In genomic region chr14:93951798-93952540, GRCh38 we compare ENCODE assay signal across 21 cellular contexts. TPM values are rescaled to one million over a fixed set of nuclear protein-coding genes. Genes with fewer than 3 reads are reported as not detected.
DNase-seq lines count a peak whose midpoint lies in the region; ATAC-seq and TF ChIP-seq lines count a peak whose summit lies in the region.
"Had no signal": no experiment of that assay in that cellular context is flagged by ENCODE, and none has a peak within 500 bp of the region (broad histone marks: within the 10 kb centered on the region; RNA-seq: fewer than 3 reads in every experiment).

No MANE protein-coding gene starts in this region.

- H3K4me1 ChIP-seq in upper lobe of right lung = peaks cover 15% of the 10 kb centered on the region
- H3K4me1 ChIP-seq: BE2C, colonic mucosa, pancreas had no signal

- intact Hi-C loops in upper lobe of right lung (cut with DNase I) = no loop called here

- DNase-seq in stimulated activated naive CD8-positive, alpha-beta T cell treated with anti-CD3 and anti-CD28 coated beads, Interleukin-15, Interleukin-2, amounts not matched to agents 100 U/mL and 50 U/mL, for 24 hours = no peak
- DNase-seq in NCI-H2171 (lab: John Stamatoyannopoulos, UW) = peak; percentile 24
- DNase-seq in amniotic epithelial cell (ENCODE audit: low read depth) = peak; percentile 21
- no peak for DNase-seq in upper lobe of right lung
- DNase-seq in germinal center (ENCODE audit: low spot score) = no peak
- DNase-seq: activated T-cell treated with anti-CD3 and anti-CD28 coated beads, Interleukin-2, amount 50 U/mL, for 1 hour; amniotic stem cell; BE2C; colonic mucosa; DND-41; head of caudate nucleus; kidney; NCI-H1417 treated with DMSO at 0.1 percent for 48 hours; NCI-H446 treated with DMSO at 0.1 percent for 48 hours; stomach; T-helper 1 cell had no signal

- H3K27ac Mint-ChIP-seq in stimulated activated naive CD8-positive, alpha-beta T cell treated with anti-CD3 and anti-CD28 coated beads, Interleukin-15, Interleukin-2, amounts not matched to agents 100 ng/mL and 50 ng/mL, for 24 hours = peak overlapping the region; percentile 31

- no peak overlapping the region for H3K4me3 ChIP-seq in upper lobe of right lung
- H3K4me3 ChIP-seq: colonic mucosa, pancreas, stomach had no signal

- no peak overlapping the region for H3K4me3 Mint-ChIP-seq in stimulated activated naive CD8-positive, alpha-beta T cell treated with anti-CD3 and anti-CD28 coated beads, Interleukin-15, Interleukin-2, amounts not matched to agents 100 ng/mL and 50 ng/mL, for 24 hours

- H3K9me3 ChIP-seq in upper lobe of right lung = no peaks in the 10 kb centered on the region
- H3K9me3 ChIP-seq: BE2C, colonic mucosa, pancreas, stomach had no signal

- no peaks in the 10 kb centered on the region for H3K9me3 Mint-ChIP-seq in stimulated activated naive CD8-positive, alpha-beta T cell treated with anti-CD3 and anti-CD28 coated beads, Interleukin-15, Interleukin-2, amounts not matched to agents 100 ng/mL and 50 ng/mL, for 24 hours
- H3K9me3 Mint-ChIP-seq: IgD-negative memory B cell had no signal

- no peaks in the 10 kb centered on the region for H3K27me3 ChIP-seq in upper lobe of right lung
- H3K27me3 ChIP-seq: BE2C, colonic mucosa, pancreas, stomach had no signal

- peaks cover 56% of the 10 kb centered on the region for H3K4me1 Mint-ChIP-seq in stimulated activated naive CD8-positive, alpha-beta T cell treated with anti-CD3 and anti-CD28 coated beads, Interleukin-15, Interleukin-2, amounts not matched to agents 100 ng/mL and 50 ng/mL, for 24 hours (ENCODE audit: low read depth)

- no peak overlapping the region for H3K27ac ChIP-seq in upper lobe of right lung
- H3K27ac ChIP-seq: colonic mucosa, pancreas had no signal

- H3K27me3 Mint-ChIP-seq in stimulated activated naive CD8-positive, alpha-beta T cell treated with anti-CD3 and anti-CD28 coated beads, Interleukin-15, Interleukin-2, amounts not matched to agents 100 ng/mL and 50 ng/mL, for 24 hours = no peaks in the 10 kb centered on the region
- H3K27me3 Mint-ChIP-seq: IgD-negative memory B cell had no signal

- H3K36me3 ChIP-seq in upper lobe of right lung = no peaks in the 10 kb centered on the region
- H3K36me3 ChIP-seq: BE2C, colonic mucosa, pancreas had no signal

- H3K36me3 Mint-ChIP-seq in stimulated activated naive CD8-positive, alpha-beta T cell treated with anti-CD3 and anti-CD28 coated beads, Interleukin-15, Interleukin-2, amounts not matched to agents 100 ng/mL and 50 ng/mL, for 24 hours (ENCODE audit: low read depth) = peaks cover 4% of the 10 kb centered on the region

- no peak for ATAC-seq in stimulated activated naive CD8-positive, alpha-beta T cell treated with anti-CD3 and anti-CD28 coated beads, Interleukin-15, Interleukin-2, amounts not matched to agents 100 U/mL and 50 U/mL, for 24 hours
- ATAC-seq in upper lobe of right lung (no peak), GM19455 (IDR thresholded peaks at IDR 0.05; ENCODE audit: unreplicated experiment) (no peak)

- TF ChIP-seq CTCF in upper lobe of right lung (IDR thresholded peaks at IDR 0.05) = no peak

RNA-seq across cellular contexts. Expression of gene ASB2, which starts 24.4 kb away (rescaled TPM):
- total RNA-seq in upper lobe of right lung = 3.2 TPM

RNA-seq across cellular contexts. Expression of gene FAM181A, which starts 24.8 kb away (rescaled TPM):
- total RNA-seq in upper lobe of right lung = 3.5 TPM
- total RNA-seq: colonic mucosa, H1, kidney, pancreas, stomach had no signal

RNA-seq across cellular contexts. Expression of gene CCDC197, which starts 45.1 kb away (rescaled TPM):
- total RNA-seq in upper lobe of right lung = not detected
- total RNA-seq: colonic mucosa, H1, kidney, pancreas, stomach had no signal

Comparison
In these comparisons a context has a peak if more than half of its experiments do, and no peak if none do; other contexts are left out.
1. DNase-seq: peak in NCI-H2171 (single experiment) and amniotic epithelial cell (single experiment); none in stimulated activated naive CD8-positive, alpha-beta T cell treated with anti-CD3 and anti-CD28 coated beads, Interleukin-15, Interleukin-2, amounts not matched to agents 100 U/mL and 50 U/mL, for 24 hours (single experiment), upper lobe of right lung (single experiment) and germinal center (single experiment).